1 cellular context compared by ENCODE assay signal in genomic region chr3:185645596-185646381, GRCh38.
TF ChIP-seq lines count a peak whose summit lies in the region.

No MANE protein-coding gene starts in this region.

TF ChIP-seq in WTC11, 78 proteins besides CTCF, POLR2A, EP300 and RAD21 (continued from another document):
- TF ChIP-seq ZNF532 (CRISPR knock-in tag; IDR thresholded peaks at IDR 0.05; ENCODE audit: borderline replicate concordance), result no peak
